In the genomic region with DNA sequence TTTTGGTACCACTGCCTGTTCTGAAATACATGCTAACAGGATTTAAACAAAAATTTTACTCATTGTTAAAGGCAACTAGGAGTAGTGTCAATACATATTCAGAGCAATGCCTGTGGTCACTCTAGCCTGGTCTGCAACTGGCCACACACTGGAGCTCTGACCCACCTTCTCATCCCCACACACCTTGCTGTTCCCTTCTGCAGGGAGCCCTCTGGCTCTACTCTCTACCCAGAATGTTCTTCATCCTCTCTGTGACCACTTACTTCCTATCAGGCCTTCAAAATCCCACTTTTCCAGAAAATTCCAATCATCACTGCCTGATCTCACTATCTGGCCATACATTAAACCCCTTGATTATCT, we compare ENCODE assay signal across 22 cellular contexts.
DNase-seq lines count a peak whose midpoint lies in the region; ATAC-seq and TF ChIP-seq lines count a peak whose summit lies in the region.
"Had no signal": no experiment of that assay in that cellular context is flagged by ENCODE, and none has a peak within 500 bp of the region (broad histone marks: within the 10 kb centered on the region; RNA-seq: fewer than 3 reads in every experiment).

No MANE protein-coding gene starts in this region.

- H3K27me3 ChIP-seq in Caco-2 (replicated peaks; ENCODE audit: control insufficient read depth, insufficient read depth, low read length): no peaks in the 10 kb centered on the region
- no peaks in the 10 kb centered on the region for H3K27me3 ChIP-seq in naive thymus-derived CD4-positive, alpha-beta T cell (ENCODE audit: control insufficient read depth in 2 of 2, insufficient read depth in 2 of 2, low read length in 2 of 2)
- H3K27me3 ChIP-seq: ascending aorta, cardiac muscle cell, esophagus squamous epithelium, neutrophil had no signal

- BruUV-seq in Caco-2 (replicated peaks; lab: Mats Ljungman, UMichigan): no TSS peak

- intact Hi-C loops in activated CD4-positive, alpha-beta T cell treated with anti-CD3 and anti-CD28 coated beads, Interleukin-2, amount 10 ng/mL, durations not matched to agents 24 days and 14 days (cut with micrococcal nuclease): no loop called here
- intact Hi-C loops in Caco-2 (cut with micrococcal nuclease; ENCODE audit: unreplicated experiment) (no loop called here), head of caudate nucleus (cut with DNase I) (no loop called here)
- intact Hi-C loops in naive thymus-derived CD4-positive, alpha-beta T cell (cut with micrococcal nuclease): no loop called here

- H3K27ac ChIP-seq in naive thymus-derived CD4-positive, alpha-beta T cell (ENCODE audit: low read depth, low read length): no peak overlapping the region
- H3K27ac ChIP-seq: ascending aorta, cardiac muscle cell, esophagus squamous epithelium, neutrophil had no signal

- no peak overlapping the region for H3K4me3 ChIP-seq in Caco-2 (ENCODE audit: low read depth, low read length)
- H3K4me3 ChIP-seq in naive thymus-derived CD4-positive, alpha-beta T cell (ENCODE audit: low read length): no peak overlapping the region
- H3K4me3 ChIP-seq: ascending aorta, cardiac muscle cell, esophagus squamous epithelium had no signal

- CTCF ChIA-PET in Caco-2 (lab: Charles Lee): interaction anchor here (0.8 to 1.3 kb wide), 3 partner anchors 10 to 177 kb away, joined by 3 to 12 read pairs (median 3); no protein-coding TSS in a partner anchor
- CTCF ChIA-PET in naive thymus-derived CD4-positive, alpha-beta T cell (lab: Charles Lee): no interaction called here

- no peaks in the 10 kb centered on the region for H3K9me3 ChIP-seq in Caco-2
- no peaks in the 10 kb centered on the region for H3K9me3 ChIP-seq in naive thymus-derived CD4-positive, alpha-beta T cell (ENCODE audit: control insufficient read depth in 2 of 3, low read length in 3 of 3)
- H3K9me3 ChIP-seq: ascending aorta, esophagus squamous epithelium, neutrophil had no signal

- TF ChIP-seq CTCF in Caco-2 (IDR thresholded peaks at IDR 0.05; ENCODE audit: insufficient read depth in 1 of 2, low read depth in 1 of 2, low read length in 1 of 2, severe bottlenecking in 1 of 2, unreplicated experiment in 1 of 2): no peak

- no peaks in the 10 kb centered on the region for H3K27me3 Mint-ChIP-seq in activated CD4-positive, alpha-beta T cell treated with anti-CD3 and anti-CD28 coated beads, Interleukin-2, amount 10 ng/mL, durations not matched to agents 24 days and 14 days
- H3K27me3 Mint-ChIP-seq in Caco-2 (ENCODE audit: insufficient read depth, unreplicated experiment): no peaks in the 10 kb centered on the region
- H3K27me3 Mint-ChIP-seq in activated naive CD8-positive, alpha-beta T cell treated with anti-CD3 and anti-CD28 coated beads, Interleukin-2, amount 50 U/mL, for 24 hours: no peaks in the 10 kb centered on the region
- no peaks in the 10 kb centered on the region for H3K27me3 Mint-ChIP-seq in naive thymus-derived CD4-positive, alpha-beta T cell
- H3K27me3 Mint-ChIP-seq: CD8-positive, alpha-beta memory T cell; stimulated activated naive B cell treated with anti-CD40 and anti-IgM and Interleukin-4, amounts not matched to agents 10 μg/mL and 1 μg/mL and 100 μg/mL, for 72 hours had no signal

- H3K4me1 ChIP-seq in Caco-2: peaks cover 17% of the 10 kb centered on the region
- peaks cover 0 to 4% of the 10 kb centered on the region in 2 donors for H3K4me1 ChIP-seq in naive thymus-derived CD4-positive, alpha-beta T cell (ENCODE audit: control insufficient read depth in 2 of 2, insufficient read depth in 2 of 2, low read length in 2 of 2)
- H3K4me1 ChIP-seq: ascending aorta had no signal

- POLR2A ChIA-PET in Caco-2 (lab: Charles Lee): interaction anchor here (0.6 kb wide), 1 partner anchor 14 kb away, joined by 6 read pairs; no protein-coding TSS in a partner anchor
- POLR2A ChIA-PET in naive thymus-derived CD4-positive, alpha-beta T cell (lab: Charles Lee): no interaction called here

- H3K36me3 Mint-ChIP-seq in activated CD4-positive, alpha-beta T cell treated with anti-CD3 and anti-CD28 coated beads, Interleukin-2, amount 10 ng/mL, durations not matched to agents 24 days and 14 days (ENCODE audit: low read depth): peaks cover 66% of the 10 kb centered on the region
- H3K36me3 Mint-ChIP-seq in Caco-2 (ENCODE audit: insufficient read depth, unreplicated experiment): peaks cover 17% of the 10 kb centered on the region
- peaks cover 46% of the 10 kb centered on the region for H3K36me3 Mint-ChIP-seq in activated naive CD8-positive, alpha-beta T cell treated with anti-CD3 and anti-CD28 coated beads, Interleukin-2, amount 50 U/mL, for 24 hours (ENCODE audit: low read depth)
- H3K36me3 Mint-ChIP-seq in naive thymus-derived CD4-positive, alpha-beta T cell: peaks cover 27 to 74% (median 63%) of the 10 kb centered on the region in 5 donors

- H3K9me3 Mint-ChIP-seq in activated CD4-positive, alpha-beta T cell treated with anti-CD3 and anti-CD28 coated beads, Interleukin-2, amount 10 ng/mL, durations not matched to agents 24 days and 14 days: no peaks in the 10 kb centered on the region
- H3K9me3 Mint-ChIP-seq in Caco-2 (ENCODE audit: unreplicated experiment): no peaks in the 10 kb centered on the region
- H3K9me3 Mint-ChIP-seq in activated naive CD8-positive, alpha-beta T cell treated with anti-CD3 and anti-CD28 coated beads, Interleukin-2, amount 50 U/mL, for 24 hours: peaks cover 6% of the 10 kb centered on the region
- H3K9me3 Mint-ChIP-seq in naive thymus-derived CD4-positive, alpha-beta T cell: peaks cover 0 to 7% (median 0%) of the 10 kb centered on the region in 11 donors

- peak overlapping the region; percentile 39 for H3K27ac Mint-ChIP-seq in activated CD4-positive, alpha-beta T cell treated with anti-CD3 and anti-CD28 coated beads, Interleukin-2, amount 10 ng/mL, durations not matched to agents 24 days and 14 days
- H3K27ac Mint-ChIP-seq in Caco-2 (ENCODE audit: unreplicated experiment): peak overlapping the region; percentile 55
- H3K27ac Mint-ChIP-seq in activated naive CD8-positive, alpha-beta T cell treated with anti-CD3 and anti-CD28 coated beads, Interleukin-2, amount 50 U/mL, for 24 hours: peak overlapping the region; percentile 44
- peak overlapping the region in 8 of 9 donors; percentile 17 to 82 (median 46) for H3K27ac Mint-ChIP-seq in naive thymus-derived CD4-positive, alpha-beta T cell
- H3K27ac Mint-ChIP-seq: IgD-negative memory B cell; stimulated activated naive B cell treated with anti-CD40 and anti-IgM and Interleukin-4, amounts not matched to agents 10 μg/mL and 1 μg/mL and 100 μg/mL, for 72 hours had no signal

- peaks cover 12% of the 10 kb centered on the region for H3K4me1 Mint-ChIP-seq in activated CD4-positive, alpha-beta T cell treated with anti-CD3 and anti-CD28 coated beads, Interleukin-2, amount 10 ng/mL, durations not matched to agents 24 days and 14 days
- H3K4me1 Mint-ChIP-seq in Caco-2 (ENCODE audit: low read depth, unreplicated experiment): peaks cover 13% of the 10 kb centered on the region
- peaks cover 30% of the 10 kb centered on the region for H3K4me1 Mint-ChIP-seq in activated naive CD8-positive, alpha-beta T cell treated with anti-CD3 and anti-CD28 coated beads, Interleukin-2, amount 50 U/mL, for 24 hours
- H3K4me1 Mint-ChIP-seq in naive thymus-derived CD4-positive, alpha-beta T cell: peaks cover 23 to 58% (median 41%) of the 10 kb centered on the region in 7 donors

- H3K36me3 ChIP-seq in Caco-2 (ENCODE audit: control insufficient read depth, insufficient read depth, low read length): no peaks in the 10 kb centered on the region; the same call in 1 of the 2 replicates
- peaks cover 17 to 90% (median 58%) of the 10 kb centered on the region in 3 experiments for H3K36me3 ChIP-seq in naive thymus-derived CD4-positive, alpha-beta T cell (ENCODE audit: control insufficient read depth in 2 of 3, insufficient read depth in 3 of 3, low read length in 3 of 3)

- no peak for ATAC-seq in activated naive CD8-positive, alpha-beta T cell treated with anti-CD3 and anti-CD28 coated beads, Interleukin-2, amount 50 U/mL, for 24 hours
- no peak for ATAC-seq in naive thymus-derived CD4-positive, alpha-beta T cell
- ATAC-seq in GM18519 (IDR thresholded peaks at IDR 0.05; ENCODE audit: low FRiP score, unreplicated experiment): no peak
- ATAC-seq: activated T-cell treated with anti-CD3 and anti-CD28 coated beads, Interleukin-2, amount 50 U/mL, for 4 hours; stimulated activated naive B cell treated with anti-CD40 and anti-IgM and Interleukin-4, amounts not matched to agents 10 μg/mL and 1 μg/mL and 100 μg/mL, for 72 hours had no signal

- H3K4me3 Mint-ChIP-seq in activated CD4-positive, alpha-beta T cell treated with anti-CD3 and anti-CD28 coated beads, Interleukin-2, amount 10 ng/mL, durations not matched to agents 24 days and 14 days: no peak overlapping the region
- H3K4me3 Mint-ChIP-seq in Caco-2 (ENCODE audit: unreplicated experiment): no peak overlapping the region
- no peak overlapping the region for H3K4me3 Mint-ChIP-seq in activated naive CD8-positive, alpha-beta T cell treated with anti-CD3 and anti-CD28 coated beads, Interleukin-2, amount 50 U/mL, for 24 hours
- peak overlapping the region in 1 of 10 donors; percentile 17 for H3K4me3 Mint-ChIP-seq in naive thymus-derived CD4-positive, alpha-beta T cell
- H3K4me3 Mint-ChIP-seq: activated T-cell treated with anti-CD3 and anti-CD28 coated beads, Interleukin-2, amount 50 U/mL, for 4 hours; CD8-positive, alpha-beta memory T cell; IgD-negative memory B cell; stimulated activated naive B cell treated with anti-CD40 and anti-IgM and Interleukin-4, amounts not matched to agents 10 μg/mL and 1 μg/mL and 100 μg/mL, for 72 hours had no signal

- no peak for DNase-seq in activated CD4-positive, alpha-beta T cell treated with anti-CD3 and anti-CD28 coated beads, Interleukin-2, amount 10 ng/mL, durations not matched to agents 24 days and 14 days
- DNase-seq in activated CD4-positive, alpha-beta T cell treated with anti-CD3 and anti-CD28 coated beads, Interleukin-2, amount 50 U/mL, for 48 hours: no peak
- no peak for DNase-seq in Caco-2
- no peak for DNase-seq in activated naive CD8-positive, alpha-beta T cell treated with anti-CD3 and anti-CD28 coated beads, Interleukin-2, amount 50 U/mL, for 24 hours
- no peak for DNase-seq in naive thymus-derived CD4-positive, alpha-beta T cell
- DNase-seq in NCI-H1694 treated with DMSO at 0.1 percent for 48 hours (lab: John Stamatoyannopoulos, UW): no peak
- no peak for DNase-seq in head of caudate nucleus
- DNase-seq: activated naive CD4-positive, alpha-beta T cell treated with anti-CD3 and anti-CD28 coated beads, Interleukin-2, amount 50 U/mL, for 16 hours; activated T-cell treated with anti-CD3 and anti-CD28 coated beads, Interleukin-2, amount 50 U/mL, for 4 hours; CD8-positive, alpha-beta memory T cell; esophagus squamous epithelium; foreskin melanocyte; NCI-H1048; NCI-H187 treated with DMSO at 0.1 percent for 48 hours; NCI-H524 treated with DMSO at 0.1 percent for 48 hours; SIG-M5; stimulated activated naive B cell treated with anti-CD40 and anti-IgM and Interleukin-4, amounts not matched to agents 10 μg/mL and 1 μg/mL and 100 μg/mL, for 72 hours had no signal
